ENCODE assay signal across 8 cellular contexts in the genomic region with DNA sequence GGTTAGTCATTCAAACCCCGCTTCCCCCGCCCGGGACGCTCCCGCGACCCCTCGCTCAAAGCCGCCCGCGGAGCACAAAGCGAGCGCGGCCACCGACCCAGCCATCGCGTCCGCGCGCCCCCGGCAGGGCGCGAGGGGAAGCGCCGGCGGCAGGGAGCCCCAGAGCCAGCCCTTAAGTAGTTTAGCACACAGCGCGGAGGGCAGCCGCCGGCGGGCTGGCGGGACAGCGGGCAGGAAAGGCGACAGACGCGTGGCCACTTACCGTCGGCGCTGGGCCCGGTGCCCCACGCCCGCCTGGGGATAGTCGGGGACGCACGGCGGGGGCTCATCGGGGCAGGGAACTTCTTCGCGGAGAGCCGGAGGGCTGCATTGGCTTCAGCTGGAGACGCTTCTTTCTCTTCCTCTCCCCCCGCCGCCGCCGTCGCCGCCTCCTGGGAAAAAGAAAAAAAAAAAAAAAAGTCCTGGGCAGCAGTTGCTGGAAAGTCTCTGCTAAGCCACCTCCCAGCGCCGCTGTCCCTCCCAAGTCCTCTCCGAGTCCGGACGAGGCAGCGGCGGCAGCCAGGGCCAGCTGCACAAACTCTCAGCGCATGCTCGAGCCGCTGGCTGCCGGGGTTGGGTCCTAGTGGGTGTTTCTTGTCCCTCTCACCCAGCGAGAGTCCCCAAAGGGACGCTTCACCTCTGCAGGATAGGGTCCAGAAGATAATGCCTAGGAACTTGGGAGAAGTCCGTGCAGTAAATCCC. TPM values are rescaled to one million over a fixed set of nuclear protein-coding genes. Genes with fewer than 3 reads are reported as not detected.
DNase-seq lines count a peak whose midpoint lies in the region; ATAC-seq and TF ChIP-seq lines count a peak whose summit lies in the region.

A gene with protein sequence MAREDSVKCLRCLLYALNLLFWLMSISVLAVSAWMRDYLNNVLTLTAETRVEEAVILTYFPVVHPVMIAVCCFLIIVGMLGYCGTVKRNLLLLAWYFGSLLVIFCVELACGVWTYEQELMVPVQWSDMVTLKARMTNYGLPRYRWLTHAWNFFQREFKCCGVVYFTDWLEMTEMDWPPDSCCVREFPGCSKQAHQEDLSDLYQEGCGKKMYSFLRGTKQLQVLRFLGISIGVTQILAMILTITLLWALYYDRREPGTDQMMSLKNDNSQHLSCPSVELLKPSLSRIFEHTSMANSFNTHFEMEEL (minus strand): TSS at position 587 of the 741 bp plus-strand sequence. CDS start 1,381 bp downstream, outside the sequence.

- H3K9me3 ChIP-seq in OCI-LY7 (ENCODE audit: low read length) (no peaks in the 10 kb centered on the region), testis (no peaks in the 10 kb centered on the region)

- no peak within 1 kb of the TSS for H2AFZ ChIP-seq in OCI-LY7 (ENCODE audit: low read length)

- H3K27ac ChIP-seq in OCI-LY7 (ENCODE audit: low read depth, low read length, poor library complexity, severe bottlenecking) (no peak within 1 kb of the TSS), testis (peak within 1 kb of the TSS; percentile 55 to 83)

- H3K9me3 Mint-ChIP-seq in activated T-helper 2 cell treated with anti-CD3 and anti-CD28 coated beads, Interferon-gamma antibody, Interleukin-2, Interleukin-4, amounts not matched to agents 10 μg/mL and 5 μg/mL and 100 μg/mL, durations not matched to agents 14 hours and 24 hours and 36 hours, result no peaks in the 10 kb centered on the region
- peaks cover 0 to 4% (median 0%) of the 10 kb centered on the region in 7 donors for H3K9me3 Mint-ChIP-seq in naive B cell

- 0% methylated on average over 14 to 45 of the region's 70 CpGs for WGBS in testis, 2 donors

- H4K20me1 ChIP-seq in OCI-LY7 (ENCODE audit: insufficient read depth, low read length), result no peaks in the 10 kb centered on the region

- H3K27me3 ChIP-seq in testis, result no peaks in the 10 kb centered on the region

- POLR2A ChIA-PET in OCI-LY7 (lab: Charles Lee), result no interaction called here

- H3K4me1 ChIP-seq in OCI-LY7 (ENCODE audit: insufficient read depth, low read length, poor library complexity, severe bottlenecking), result no peaks in the 10 kb centered on the region
- no peaks in the 10 kb centered on the region for H3K4me1 ChIP-seq in testis

- BruUV-seq in OCI-LY7 (replicated peaks; lab: Mats Ljungman, UMichigan), result no TSS peak

- peak within 1 kb of the TSS; percentile 83 for H3K4me3 Mint-ChIP-seq in activated T-helper 2 cell treated with anti-CD3 and anti-CD28 coated beads, Interferon-gamma antibody, Interleukin-2, Interleukin-4, amounts not matched to agents 10 μg/mL and 5 μg/mL and 100 μg/mL, durations not matched to agents 14 hours and 24 hours and 36 hours (ENCODE audit: low read depth)
- H3K4me3 Mint-ChIP-seq in naive B cell, result peak within 1 kb of the TSS; percentile 84 to 95 (median 90)

- TF ChIP-seq POLR2A in testis (IDR thresholded peaks at IDR 0.05), result no peak

- H3K4me3 ChIP-seq in OCI-LY7 (ENCODE audit: low read depth, low read length, poor library complexity, severe bottlenecking) (no peak within 1 kb of the TSS), testis (peak within 1 kb of the TSS; percentile 65 to 72)

- peak; percentile 91 for ATAC-seq in GM21515 (IDR thresholded peaks at IDR 0.05; ENCODE audit: unreplicated experiment)
- ATAC-seq in naive B cell (ENCODE audit: low read depth in 2 of 2), result peak; percentile 89 to 90

- no peaks in the 10 kb centered on the region for H3K79me2 ChIP-seq in OCI-LY7 (ENCODE audit: insufficient read depth, low read depth, low read length)

- no peaks in the 10 kb centered on the region for H3K36me3 Mint-ChIP-seq in activated T-helper 2 cell treated with anti-CD3 and anti-CD28 coated beads, Interferon-gamma antibody, Interleukin-2, Interleukin-4, amounts not matched to agents 10 μg/mL and 5 μg/mL and 100 μg/mL, durations not matched to agents 14 hours and 24 hours and 36 hours (ENCODE audit: low read depth)
- no peaks in the 10 kb centered on the region for H3K36me3 Mint-ChIP-seq in naive B cell

- no peak for TF ChIP-seq CTCF in OCI-LY7 (conservative IDR thresholded peaks at IDR 0.05; ENCODE audit: low read length)
- TF ChIP-seq CTCF in testis (IDR thresholded peaks at IDR 0.05), result peak; percentile 43 to 63 (median 47)

- H3K27ac Mint-ChIP-seq in activated T-helper 2 cell treated with anti-CD3 and anti-CD28 coated beads, Interferon-gamma antibody, Interleukin-2, Interleukin-4, amounts not matched to agents 10 μg/mL and 5 μg/mL and 100 μg/mL, durations not matched to agents 14 hours and 24 hours and 36 hours, result no peak within 1 kb of the TSS
- H3K27ac Mint-ChIP-seq in naive B cell, result peak within 1 kb of the TSS in 1 of 6 donors; percentile 55

- H3K4me1 Mint-ChIP-seq in activated T-helper 2 cell treated with anti-CD3 and anti-CD28 coated beads, Interferon-gamma antibody, Interleukin-2, Interleukin-4, amounts not matched to agents 10 μg/mL and 5 μg/mL and 100 μg/mL, durations not matched to agents 14 hours and 24 hours and 36 hours (ENCODE audit: low read depth), result peaks cover 10% of the 10 kb centered on the region
- H3K4me1 Mint-ChIP-seq in naive B cell, result peaks cover 9 to 19% (median 14%) of the 10 kb centered on the region in 3 donors

- H3K27me3 Mint-ChIP-seq in activated T-helper 2 cell treated with anti-CD3 and anti-CD28 coated beads, Interferon-gamma antibody, Interleukin-2, Interleukin-4, amounts not matched to agents 10 μg/mL and 5 μg/mL and 100 μg/mL, durations not matched to agents 14 hours and 24 hours and 36 hours (ENCODE audit: low read depth), result peaks cover 65% of the 10 kb centered on the region
- H3K27me3 Mint-ChIP-seq in naive B cell, result peaks cover 60 to 71% (median 63%) of the 10 kb centered on the region in 3 donors

- H3K9me2 ChIP-seq in OCI-LY7 (ENCODE audit: insufficient read depth, low read length), result no peaks in the 10 kb centered on the region

- no peaks in the 10 kb centered on the region for H3K36me3 ChIP-seq in OCI-LY7 (ENCODE audit: insufficient read depth, low read length)
- H3K36me3 ChIP-seq in testis (ENCODE audit: low read depth, missing control alignments), result no peaks in the 10 kb centered on the region

- peak within 1 kb of the TSS; percentile 44; the same call in 1 of the 2 replicates for H3K4me2 ChIP-seq in OCI-LY7 (ENCODE audit: low read length)

- intact Hi-C loops in OCI-LY7 (cut with micrococcal nuclease; ENCODE audit: unreplicated experiment), result no loop called here
- intact Hi-C loops in activated T-helper 2 cell treated with anti-CD3 and anti-CD28 coated beads, Interferon-gamma antibody, Interleukin-2, Interleukin-4, amounts not matched to agents 10 μg/mL and 5 μg/mL and 100 μg/mL, durations not matched to agents 14 hours and 24 hours and 36 hours (cut with micrococcal nuclease), result loop anchor here (5.0 kb wide), 3 partner anchors 50 to 130 kb away; a partner anchor contains a TSS
- intact Hi-C loops in testis (cut with DNase I; ENCODE audit: low total_unique reads), result no loop called here

- DNase-seq in DMS53 treated with DMSO at 0.1 percent for 48 hours (lab: John Stamatoyannopoulos, UW; ENCODE audit: unreplicated experiment) (peak; percentile 90), HT1080 (ENCODE audit: low read depth) (peak; percentile 89), OCI-LY7 (ENCODE audit: low spot score) (no peak), fibroblast of peridontal ligament (ENCODE audit: extremely low read depth) (peak; percentile 25), naive B cell (peak; percentile 35), testis (peak; percentile 83)
- peak; percentile 40 for DNase-seq in activated T-helper 2 cell treated with anti-CD3 and anti-CD28 coated beads, Interferon-gamma antibody, Interleukin-2, Interleukin-4, amounts not matched to agents 10 μg/mL and 5 μg/mL and 100 μg/mL, durations not matched to agents 14 hours and 24 hours and 36 hours (ENCODE audit: low spot score)

- CTCF ChIA-PET in OCI-LY7 (lab: Charles Lee; ENCODE audit: unreplicated experiment), result no interaction called here

RNA-seq across cellular contexts. Expression of the gene that starts here (rescaled TPM):
- 5.9 and 7.4 TPM in 2 replicates for total RNA-seq in HT1080 (2014; rRNA removed; shearing (Covaris generic))
- polyA plus RNA-seq in HT1080 (2015; cell fraction: cytosol; rRNA removed), result 4.6 and 5.2 TPM in 2 replicates
- 1.8 and 2.0 TPM in 2 replicates for polyA plus RNA-seq in HT1080 (2015; cell fraction: nucleus; rRNA removed)
- not detected in 2 replicates for total RNA-seq in OCI-LY7 (2014; rRNA removed; shearing (Covaris generic))
- total RNA-seq in OCI-LY7 (2022) (not detected in 2 replicates), testis (1 to 10 TPM; 4.3 to 6.3 TPM)
- total RNA-seq in activated T-helper 2 cell treated with anti-CD3 and anti-CD28 coated beads, Interferon-gamma antibody, Interleukin-2, Interleukin-4, amounts not matched to agents 10 μg/mL and 5 μg/mL and 100 μg/mL, durations not matched to agents 14 hours and 24 hours and 36 hours, result not detected in 2 replicates
- polyA plus RNA-seq in naive B cell (ENCODE audit: low read depth in 6 of 6) (not detected), testis (ENCODE audit: insufficient read depth, low read depth, low replicate concordance) (6.6 TPM)

Comparison
In these comparisons a context has a peak if more than half of its experiments do, and no peak if none do; other contexts are left out.
1. Peak in DNase-seq in activated T-helper 2 cell treated with anti-CD3 and anti-CD28 coated beads, Interferon-gamma antibody, Interleukin-2, Interleukin-4, amounts not matched to agents 10 μg/mL and 5 μg/mL and 100 μg/mL, durations not matched to agents 14 hours and 24 hours and 36 hours; RNA of the gene not detected or under 1 TPM.
2. Peak in DNase-seq and ATAC-seq in naive B cell; RNA of the gene not detected or under 1 TPM.